In genomic region chr6:6678811-6679210, GRCh38 we compare ENCODE assay signal across 15 cellular contexts.
DNase-seq lines count a peak whose midpoint lies in the region; ATAC-seq, FAIRE-seq and TF ChIP-seq lines count a peak whose summit lies in the region.
"Had no signal": no experiment of that assay in that cellular context is flagged by ENCODE, and none has a peak within 500 bp of the region (broad histone marks: within the 10 kb centered on the region; RNA-seq: fewer than 3 reads in every experiment).

No MANE protein-coding gene starts in this region.

- no peaks in the 10 kb centered on the region for H3K36me3 Mint-ChIP-seq in WTC11
- H3K36me3 Mint-ChIP-seq in activated T-cell treated with anti-CD3 and anti-CD28 coated beads, Interleukin-2, amount 50 U/mL, for 24 hours (ENCODE audit: low read depth): no peaks in the 10 kb centered on the region

- no peak overlapping the region for H3K4me3 Mint-ChIP-seq in WTC11
- H3K4me3 Mint-ChIP-seq in activated T-cell treated with anti-CD3 and anti-CD28 coated beads, Interleukin-2, amount 50 U/mL, for 24 hours: no peak overlapping the region
- H3K4me3 Mint-ChIP-seq: activated naive CD8-positive, alpha-beta T cell treated with anti-CD3 and anti-CD28 coated beads, Interleukin-2, amount 50 U/mL, for 24 hours had no signal

- no peaks in the 10 kb centered on the region for H3K9me3 ChIP-seq in right lobe of liver
- H3K9me3 ChIP-seq in upper lobe of right lung: no peaks in the 10 kb centered on the region
- H3K9me3 ChIP-seq: SJSA1 had no signal

- CTCF ChIA-PET in WTC11 (lab: Charles Lee): interaction anchor here (0.7 to 3.2 kb wide), 6 partner anchors 10 to 571 kb away, joined by 3 to 25 read pairs (median 10); no protein-coding TSS in a partner anchor

- no peak for FAIRE-seq in H54 (lab: Jason Lieb, UNC)

- no peak for TF ChIP-seq CTCF in WTC11 (IDR thresholded peaks at IDR 0.05)
- no peak for TF ChIP-seq CTCF in right lobe of liver (IDR thresholded peaks at IDR 0.05)
- TF ChIP-seq CTCF in upper lobe of right lung (IDR thresholded peaks at IDR 0.05): no peak

- H3K4me3 ChIP-seq in right lobe of liver: no peak overlapping the region
- no peak overlapping the region for H3K4me3 ChIP-seq in upper lobe of right lung
- H3K4me3 ChIP-seq: SJSA1 had no signal

- DNase-seq in activated CD8-positive, alpha-beta memory T cell treated with anti-CD3 and anti-CD28 coated beads for 24 hours: peak; percentile 52
- DNase-seq in activated CD8-positive, alpha-beta memory T cell treated with anti-CD3 and anti-CD28 coated beads, Interleukin-2, amount 50 U/mL, for 4 hours: no peak
- DNase-seq in WTC11 (ENCODE audit: low spot score) (no peak), right lobe of liver (peak in 1 of 3 donors; percentile 64), upper lobe of right lung (no peak), H54 (ENCODE audit: insufficient read length, low spot score) (no peak)
- no peak for DNase-seq in activated T-cell treated with anti-CD3 and anti-CD28 coated beads, Interleukin-2, amount 50 U/mL, for 24 hours
- DNase-seq: activated CD8-positive, alpha-beta memory T cell treated with anti-CD3 and anti-CD28 coated beads, Interleukin-2, amount 50 U/mL, for 48 hours; activated naive CD8-positive, alpha-beta T cell treated with anti-CD3 and anti-CD28 coated beads, Interleukin-2, amount 50 U/mL, for 24 hours; DMS79 treated with DMSO at 0.1 percent for 48 hours; KBM-7; midbrain had no signal

- no peaks in the 10 kb centered on the region for H3K9me3 Mint-ChIP-seq in WTC11
- H3K9me3 Mint-ChIP-seq in activated T-cell treated with anti-CD3 and anti-CD28 coated beads, Interleukin-2, amount 50 U/mL, for 24 hours: no peaks in the 10 kb centered on the region
- H3K9me3 Mint-ChIP-seq: activated naive CD8-positive, alpha-beta T cell treated with anti-CD3 and anti-CD28 coated beads, Interleukin-2, amount 50 U/mL, for 24 hours had no signal

- peak overlapping the region in 2 of 3 donors; percentile 13 to 37 for H3K27ac ChIP-seq in right lobe of liver
- H3K27ac ChIP-seq in upper lobe of right lung: peak overlapping the region; percentile 58
- H3K27ac ChIP-seq: parathyroid adenoma, SJSA1 had no signal

- H3K27me3 ChIP-seq in right lobe of liver (no peaks in the 10 kb centered on the region), upper lobe of right lung (no peaks in the 10 kb centered on the region)
- H3K27me3 ChIP-seq: SJSA1 had no signal

- H3K36me3 ChIP-seq in right lobe of liver (no peaks in the 10 kb centered on the region), upper lobe of right lung (no peaks in the 10 kb centered on the region)
- H3K36me3 ChIP-seq: SJSA1 had no signal

- ATAC-seq in WTC11 (peak; percentile 44), right lobe of liver (peak; percentile 55 to 81 (median 66)), upper lobe of right lung (no peak), GM21786 (IDR thresholded peaks at IDR 0.05; ENCODE audit: unreplicated experiment) (no peak)
- ATAC-seq: activated naive CD8-positive, alpha-beta T cell treated with anti-CD3 and anti-CD28 coated beads, Interleukin-2, amount 50 U/mL, for 24 hours had no signal

- no peak for TF ChIP-seq POLR2A in right lobe of liver (IDR thresholded peaks at IDR 0.05)
- no peak for TF ChIP-seq POLR2A in H54 (IDR thresholded peaks at IDR 0.05; ENCODE audit: low read depth, low read length)

- intact Hi-C loops in right lobe of liver (cut with DNase I): no loop called here
- intact Hi-C loops in upper lobe of right lung (cut with DNase I): no loop called here

- POLR2A ChIA-PET in WTC11 (lab: Charles Lee): no interaction called here

- peaks cover 33% of the 10 kb centered on the region for H3K4me1 Mint-ChIP-seq in WTC11
- peaks cover 12% of the 10 kb centered on the region for H3K4me1 Mint-ChIP-seq in activated T-cell treated with anti-CD3 and anti-CD28 coated beads, Interleukin-2, amount 50 U/mL, for 24 hours (ENCODE audit: low read depth)

- H3K4me1 ChIP-seq in right lobe of liver (peaks cover 0 to 53% (median 18%) of the 10 kb centered on the region in 4 donors), upper lobe of right lung (peaks cover 34% of the 10 kb centered on the region)

- WGBS in right lobe of liver (ENCODE audit: insufficient coverage, low coverage, low lambda C conversion rate, missing lambda C conversion rate): 85% methylated on average over 2 of the region's 11 CpGs

- 0 out of 2 replicates have a peak overlapping the region, but pooled peaks have one; percentile 48 for H3K27ac Mint-ChIP-seq in WTC11
- no peak overlapping the region for H3K27ac Mint-ChIP-seq in activated T-cell treated with anti-CD3 and anti-CD28 coated beads, Interleukin-2, amount 50 U/mL, for 24 hours
- H3K27ac Mint-ChIP-seq: activated naive CD8-positive, alpha-beta T cell treated with anti-CD3 and anti-CD28 coated beads, Interleukin-2, amount 50 U/mL, for 24 hours had no signal

- no peaks in the 10 kb centered on the region for H3K27me3 Mint-ChIP-seq in WTC11 (ENCODE audit: low read depth)
- H3K27me3 Mint-ChIP-seq in activated T-cell treated with anti-CD3 and anti-CD28 coated beads, Interleukin-2, amount 50 U/mL, for 24 hours: peaks cover 9% of the 10 kb centered on the region

TF ChIP-seq in WTC11, 78 proteins besides CTCF, POLR2A, EP300 and RAD21 (continues in another document):
- TF ChIP-seq IRF2 (CRISPR knock-in tag; IDR thresholded peaks at IDR 0.05; ENCODE audit: borderline replicate concordance, low read depth) (no peak), GRHL2 (CRISPR knock-in tag; IDR thresholded peaks at IDR 0.05; ENCODE audit: insufficient replicate concordance, severe bottlenecking) (no peak), NR1H2 (CRISPR knock-in tag; IDR thresholded peaks at IDR 0.05) (no peak), ZSCAN18 (CRISPR knock-in tag; IDR thresholded peaks at IDR 0.05) (no peak), ATF3 (CRISPR knock-in tag; conservative IDR thresholded peaks at IDR 0.05) (no peak), NFATC4 (CRISPR knock-in tag; IDR thresholded peaks at IDR 0.05) (no peak), ZNF317 (CRISPR knock-in tag; IDR thresholded peaks at IDR 0.05; ENCODE audit: borderline replicate concordance, low read depth) (no peak)
- TF ChIP-seq, protein P1, sequence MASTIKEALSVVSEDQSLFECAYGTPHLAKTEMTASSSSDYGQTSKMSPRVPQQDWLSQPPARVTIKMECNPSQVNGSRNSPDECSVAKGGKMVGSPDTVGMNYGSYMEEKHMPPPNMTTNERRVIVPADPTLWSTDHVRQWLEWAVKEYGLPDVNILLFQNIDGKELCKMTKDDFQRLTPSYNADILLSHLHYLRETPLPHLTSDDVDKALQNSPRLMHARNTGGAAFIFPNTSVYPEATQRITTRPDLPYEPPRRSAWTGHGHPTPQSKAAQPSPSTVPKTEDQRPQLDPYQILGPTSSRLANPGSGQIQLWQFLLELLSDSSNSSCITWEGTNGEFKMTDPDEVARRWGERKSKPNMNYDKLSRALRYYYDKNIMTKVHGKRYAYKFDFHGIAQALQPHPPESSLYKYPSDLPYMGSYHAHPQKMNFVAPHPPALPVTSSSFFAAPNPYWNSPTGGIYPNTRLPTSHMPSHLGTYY (CRISPR knock-in tag; IDR thresholded peaks at IDR 0.05): no peak
- TF ChIP-seq, protein P2, sequence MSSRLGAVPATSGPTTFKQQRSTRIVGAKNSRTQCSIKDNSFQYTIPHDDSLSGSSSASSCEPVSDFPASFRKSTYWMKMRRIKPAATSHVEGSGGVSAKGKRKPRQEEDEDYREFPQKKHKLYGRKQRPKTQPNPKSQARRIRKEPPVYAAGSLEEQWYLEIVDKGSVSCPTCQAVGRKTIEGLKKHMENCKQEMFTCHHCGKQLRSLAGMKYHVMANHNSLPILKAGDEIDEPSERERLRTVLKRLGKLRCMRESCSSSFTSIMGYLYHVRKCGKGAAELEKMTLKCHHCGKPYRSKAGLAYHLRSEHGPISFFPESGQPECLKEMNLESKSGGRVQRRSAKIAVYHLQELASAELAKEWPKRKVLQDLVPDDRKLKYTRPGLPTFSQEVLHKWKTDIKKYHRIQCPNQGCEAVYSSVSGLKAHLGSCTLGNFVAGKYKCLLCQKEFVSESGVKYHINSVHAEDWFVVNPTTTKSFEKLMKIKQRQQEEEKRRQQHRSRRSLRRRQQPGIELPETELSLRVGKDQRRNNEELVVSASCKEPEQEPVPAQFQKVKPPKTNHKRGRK (CRISPR knock-in tag; IDR thresholded peaks at IDR 0.05; ENCODE audit: borderline replicate concordance): no peak

Comparison
In these comparisons a context has a peak if more than half of its experiments do, and no peak if none do; other contexts are left out.
1. ATAC-seq: peak in WTC11 (single experiment) and right lobe of liver (4 of 4); none in upper lobe of right lung (single experiment) and GM21786 (single experiment).